ENCODE assay signal across 8 cellular contexts in the genomic region with DNA sequence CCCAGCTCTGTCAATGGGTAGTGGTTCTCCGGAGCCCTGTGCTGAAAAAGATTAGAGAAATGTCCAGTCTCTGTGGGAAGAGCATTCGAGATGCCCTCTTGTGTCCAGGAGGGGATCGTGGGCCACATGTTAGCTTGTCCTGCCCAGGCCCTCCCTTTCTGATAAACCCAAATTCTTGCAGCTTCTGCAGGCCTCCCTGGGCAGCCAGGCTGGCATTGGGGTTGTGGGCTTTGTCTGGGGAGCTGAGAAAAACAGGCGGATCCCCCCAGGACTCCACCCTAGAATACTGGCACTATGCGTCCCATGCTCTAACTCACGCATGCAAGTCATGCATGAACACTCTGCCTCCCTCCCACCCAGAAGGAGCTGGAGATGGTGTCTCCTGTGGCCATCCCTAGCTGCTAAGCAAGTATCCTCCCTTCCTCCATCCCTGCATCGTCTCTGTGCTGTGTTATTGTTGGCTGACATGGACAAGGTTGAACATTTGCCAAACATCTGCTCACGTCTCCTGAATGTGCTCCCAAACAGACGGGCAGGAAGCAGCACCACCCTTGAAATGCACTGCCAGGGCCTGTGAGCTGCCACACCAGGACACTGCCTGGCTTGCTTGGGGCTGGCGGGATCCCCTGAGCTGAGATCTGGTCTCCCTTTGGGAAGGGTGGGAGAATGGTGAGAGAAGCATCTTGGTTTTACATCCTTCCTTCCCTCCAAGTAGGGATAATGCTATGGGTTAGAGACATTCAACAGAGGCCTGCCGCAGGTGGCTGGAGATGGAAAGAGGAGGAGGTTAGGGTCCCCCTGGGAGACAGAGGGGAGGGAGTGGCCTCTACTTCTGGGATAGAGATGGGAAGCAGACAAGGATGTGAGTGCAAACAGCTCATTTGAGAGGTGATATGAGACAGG. TPM values are rescaled to one million over a fixed set of nuclear protein-coding genes. Genes with fewer than 3 reads are reported as not detected.
DNase-seq lines count a peak whose midpoint lies in the region; ATAC-seq and TF ChIP-seq lines count a peak whose summit lies in the region.

No MANE protein-coding gene starts in this region.

- TF ChIP-seq POLR2A in heart left ventricle (IDR thresholded peaks at IDR 0.05) = no peak
- no peak for TF ChIP-seq POLR2A in tibial nerve (IDR thresholded peaks at IDR 0.05)

- no peak for TF ChIP-seq CTCF in heart left ventricle (IDR thresholded peaks at IDR 0.05)
- TF ChIP-seq CTCF in tibial nerve (IDR thresholded peaks at IDR 0.05) = no peak

- H3K4me1 ChIP-seq in SJCRH30 (peaks cover 3% of the 10 kb centered on the region; the same call in 1 of the 2 replicates), heart left ventricle (peaks cover 0 to 45% (median 30%) of the 10 kb centered on the region in 12 donors), tibial nerve (peaks cover 0 to 53% (median 12%) of the 10 kb centered on the region in 4 donors)

- WGBS in heart left ventricle, 4 donors = 35 to 44% (median 40%) methylated on average over 9 to 11 of the region's 11 CpGs
- 35 to 50% methylated on average over 11 of the region's 11 CpGs for WGBS in tibial nerve, 2 donors

- H3K4me3 ChIP-seq in SJCRH30 = no peak overlapping the region
- no peak overlapping the region for H3K4me3 ChIP-seq in heart left ventricle
- H3K4me3 ChIP-seq in tibial nerve = no peak overlapping the region

- DNase-seq in NCI-H2196 (lab: John Stamatoyannopoulos, UW; ENCODE audit: unreplicated experiment) = peak; percentile 28
- DNase-seq in NCI-H2196 treated with DMSO at 0.1 percent for 48 hours (lab: John Stamatoyannopoulos, UW; ENCODE audit: unreplicated experiment) = no peak
- DNase-seq in SJCRH30 = peak; percentile 27 to 64
- DNase-seq in heart left ventricle = peak; percentile 73 to 83 (median 76)
- peak; percentile 64 to 85 for DNase-seq in tibial nerve (ENCODE audit: low spot score in 2 of 2)
- no peak for DNase-seq in NOMO-1 treated with dmso at 0.1 percent for 144 hours (lab: John Stamatoyannopoulos, UW; ENCODE audit: unreplicated experiment)
- DNase-seq in stimulated activated CD4-positive, alpha-beta T cell treated with anti-CD3 and anti-CD28 coated beads, Interleukin-4, amount 100 ng/mL, for 1 hour = no peak

- no peaks in the 10 kb centered on the region for H3K9me3 ChIP-seq in SJCRH30 (replicated peaks)
- no peaks in the 10 kb centered on the region for H3K9me3 ChIP-seq in heart left ventricle
- H3K9me3 ChIP-seq in tibial nerve = no peaks in the 10 kb centered on the region

- H3K27ac ChIP-seq in SJCRH30 (no peak overlapping the region), heart left ventricle (peak overlapping the region in 11 of 12 donors; percentile 0 to 76 (median 63)), tibial nerve (peak overlapping the region in 3 of 4 donors; percentile 40 to 72 (median 67))

- intact Hi-C loops in heart left ventricle (cut with DNase I) = loop anchor here in 2 of 10 donors (5.0 to 10.0 kb wide), 2 partner anchors 62 to 64 kb away; no protein-coding TSS in a partner anchor

- H3K36me3 ChIP-seq in SJCRH30 (no peaks in the 10 kb centered on the region), heart left ventricle (no peaks in the 10 kb centered on the region), tibial nerve (no peaks in the 10 kb centered on the region)

- TF ChIP-seq EP300 in tibial nerve (IDR thresholded peaks at IDR 0.05) = peak in 1 of 2 donors; percentile 78

- H3K27me3 ChIP-seq in SJCRH30 (no peaks in the 10 kb centered on the region), heart left ventricle (no peaks in the 10 kb centered on the region), tibial nerve (no peaks in the 10 kb centered on the region)

- peak; percentile 82 to 91 (median 88) for ATAC-seq in heart left ventricle
- ATAC-seq in HG03378 (IDR thresholded peaks at IDR 0.05; ENCODE audit: unreplicated experiment) = no peak

RNA-seq across cellular contexts. Expression of gene CFAP161, which starts 26.5 kb away (rescaled TPM):
- not detected in 2 replicates for total RNA-seq in SJCRH30 (2014; rRNA removed; shearing (Covaris generic))
- total RNA-seq in heart left ventricle = 1 to 10 TPM in 3 of 9 donors, under 1 TPM in 5, not detected in 1; 0.22 to 2.0 (median 0.81) TPM
- under 1 TPM in 1 of 2 donors, not detected in 1; 0.30 TPM for polyA plus RNA-seq in heart left ventricle
- total RNA-seq in tibial nerve = under 1 TPM in 3 of 4 donors, not detected in 1; 0.39 to 0.90 (median 0.63) TPM

RNA-seq across cellular contexts. Expression of gene IL16, which starts 36.1 kb away (rescaled TPM):
- total RNA-seq in SJCRH30 (2014; rRNA removed; shearing (Covaris generic)) = 0.18 TPM in 1 of 2 replicates, not detected in the other
- 10 to 100 TPM in 2 of 9 donors, 1 to 10 TPM in 7; 1.2 to 21.6 (median 3.9) TPM for total RNA-seq in heart left ventricle
- polyA plus RNA-seq in heart left ventricle = 1 to 10 TPM; 2.5 to 2.8 TPM
- total RNA-seq in tibial nerve = 10 to 100 TPM; 69.3 to 80.2 (median 75.1) TPM

Comparison
In these comparisons a context has a peak if more than half of its experiments do, and no peak if none do; other contexts are left out.
1. DNase-seq: peak in NCI-H2196 (single experiment), SJCRH30 (2 of 2), heart left ventricle (5 of 5) and tibial nerve (2 of 2); none in NCI-H2196 treated with DMSO at 0.1 percent for 48 hours (single experiment), NOMO-1 treated with dmso at 0.1 percent for 144 hours (single experiment) and stimulated activated CD4-positive, alpha-beta T cell treated with anti-CD3 and anti-CD28 coated beads, Interleukin-4, amount 100 ng/mL, for 1 hour (single experiment).